In genomic region chr5:414991-415927, GRCh38 we compare ENCODE assay signal across 8 cellular contexts. TPM values are rescaled to one million over a fixed set of nuclear protein-coding genes. Genes with fewer than 3 reads are reported as not detected.
A peak's percentile ranks its signal among the peaks of the same experiment; 100 is the strongest.
DNase-seq lines count a peak whose midpoint lies in the region; ATAC-seq, FAIRE-seq and TF ChIP-seq lines count a peak whose summit lies in the region.
"Not testable (repeated sequence)": the region's sequence is repeated elsewhere in the genome, so short reads cannot be mapped to it uniquely, and the experiment has no call there.

No MANE protein-coding gene starts in this region.

- H3K27ac ChIP-seq in Peyer's patch = peak overlapping the region in 1 of 4 donors; percentile 71
- peak overlapping the region in 3 of 5 donors; percentile 61 to 93 (median 61) for H3K27ac ChIP-seq in adrenal gland
- peak overlapping the region in 1 of 4 donors; percentile 87 for H3K27ac ChIP-seq in upper lobe of left lung

- not testable (repeated sequence) for TF ChIP-seq CTCF in Peyer's patch (IDR thresholded peaks at IDR 0.05); adrenal gland (IDR thresholded peaks at IDR 0.05); fibroblast of mammary gland (conservative IDR thresholded peaks at IDR 0.05; ENCODE audit: control insufficient read depth, insufficient read depth, low read depth, low read length); osteocyte (IDR thresholded peaks at IDR 0.05); upper lobe of left lung (IDR thresholded peaks at IDR 0.05)

- not testable (repeated sequence) for TF ChIP-seq POLR2A in Peyer's patch (IDR thresholded peaks at IDR 0.05); upper lobe of left lung (IDR thresholded peaks at IDR 0.05)
- peak in 1 of 2 donors; percentile 27 for TF ChIP-seq POLR2A in adrenal gland (IDR thresholded peaks at IDR 0.05)

- peaks cover 26% of the 10 kb centered on the region for H3K36me3 Mint-ChIP-seq in osteocyte (ENCODE audit: unreplicated experiment)

- ATAC-seq in upper lobe of left lung (ENCODE audit: low FRiP score in 2 of 2) = peak in 1 of 2 donors; percentile 81

- not testable (repeated sequence) for TF ChIP-seq EP300 in upper lobe of left lung (IDR thresholded peaks at IDR 0.05)

- not testable (repeated sequence) for H3K27me3 ChIP-seq in Peyer's patch, adrenal gland, upper lobe of left lung

- not testable (repeated sequence) for H3K4me1 ChIP-seq in Peyer's patch
- H3K4me1 ChIP-seq in adrenal gland (replicated peaks in 1 of 2) = peaks cover 8 to 13% of the 10 kb centered on the region in 2 donors
- H3K4me1 ChIP-seq in upper lobe of left lung = peaks cover 0 to 30% (median 0%) of the 10 kb centered on the region in 4 donors

- H3K36me3 ChIP-seq in Peyer's patch; adrenal gland (replicated peaks in 1 of 2); upper lobe of left lung: not testable (repeated sequence)

- H3K4me3 ChIP-seq in Peyer's patch (peak overlapping the region in 1 of 4 donors; percentile 9), upper lobe of left lung (peak overlapping the region in 1 of 4 donors; percentile 5)
- not testable (repeated sequence) for H3K4me3 ChIP-seq in adrenal gland; fibroblast of mammary gland (ENCODE audit: control insufficient read depth, low read depth, low read length)

- WGBS in adrenal gland, 4 donors = 37 to 82% (median 64%) methylated on average over 3 to 42 of the region's 42 CpGs
- WGBS in upper lobe of left lung, 2 donors = 75 to 85% methylated on average over 20 to 25 of the region's 42 CpGs

- H3K4me3 Mint-ChIP-seq in osteocyte (ENCODE audit: unreplicated experiment) = not testable (repeated sequence)

- FAIRE-seq in G401.6 (lab: Jason Lieb, UNC) (peak; percentile 92), HTR-8/SVneo (lab: Jason Lieb, UNC) (peak; percentile 65)

- not testable (repeated sequence) for H3K9me3 Mint-ChIP-seq in osteocyte (ENCODE audit: unreplicated experiment)

- H3K27me3 Mint-ChIP-seq in osteocyte (ENCODE audit: unreplicated experiment) = not testable (repeated sequence)

- H3K27ac Mint-ChIP-seq in osteocyte (ENCODE audit: unreplicated experiment) = peak overlapping the region; percentile 93

- not testable (repeated sequence) for H3K9me3 ChIP-seq in Peyer's patch; adrenal gland (replicated peaks in 1 of 3); upper lobe of left lung

- H3K4me1 Mint-ChIP-seq in osteocyte (ENCODE audit: unreplicated experiment) = peaks cover 69% of the 10 kb centered on the region

- intact Hi-C loops in adrenal gland (cut with DNase I) = not testable (repeated sequence)

- peak; percentile 83 for DNase-seq in HTR-8/SVneo (ENCODE audit: insufficient read length, low spot score)
- DNase-seq in Peyer's patch = peak; percentile 37 to 70 (median 43)
- DNase-seq in adrenal gland = peak in 2 of 7 donors; percentile 45 to 87
- peak; percentile 26 for DNase-seq in fibroblast of mammary gland (ENCODE audit: low read depth)
- peak; percentile 94 for DNase-seq in islet precursor cell
- DNase-seq in osteocyte (ENCODE audit: extremely low spot score, unreplicated experiment) = peak; percentile 92
- peak; percentile 77 to 89 for DNase-seq in upper lobe of left lung

RNA-seq across cellular contexts. Expression of gene EXOC3, which starts 27.7 kb away (rescaled TPM):
- total RNA-seq in Peyer's patch = 100 to 1,000 TPM in 3 of 4 donors, 10 to 100 TPM in 1; 74.3 to 201 (median 141) TPM
- total RNA-seq in adrenal gland = 10 to 100 TPM; 35.4 to 61.3 (median 42.7) TPM
- polyA plus RNA-seq in adrenal gland = 10 to 100 TPM; 24.7 to 66.4 (median 56.8) TPM
- 70.0 and 81.4 TPM in 2 replicates for total RNA-seq in osteocyte
- 100 to 1,000 TPM in 2 of 6 donors, 10 to 100 TPM in 4; 43.6 to 149 (median 64.5) TPM for total RNA-seq in upper lobe of left lung
